ENCODE assay signal across 22 cellular contexts in the genomic region with DNA sequence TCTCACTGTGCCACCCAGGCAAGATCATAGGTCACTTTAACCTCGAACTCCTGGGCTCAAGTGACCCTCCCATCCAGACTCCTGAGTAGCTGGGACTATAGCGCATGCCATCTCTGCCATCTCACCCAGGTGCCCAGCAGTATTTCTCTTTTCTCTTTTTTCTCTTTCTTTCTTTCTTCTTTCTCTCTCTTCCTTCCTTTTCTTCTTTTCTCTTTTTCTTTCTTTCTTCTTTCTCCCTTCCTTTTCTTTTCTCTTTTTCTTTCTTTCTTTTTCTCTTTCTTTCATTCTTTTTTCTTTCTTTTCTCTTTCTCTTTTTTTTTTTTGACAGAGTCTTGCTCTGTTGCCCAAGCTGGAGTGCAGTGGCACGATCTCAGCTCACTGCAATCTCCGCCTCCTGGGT. TPM values are rescaled to one million over a fixed set of nuclear protein-coding genes. Genes with fewer than 3 reads are reported as not detected.
DNase-seq lines count a peak whose midpoint lies in the region; ATAC-seq and TF ChIP-seq lines count a peak whose summit lies in the region.
"Had no signal": no experiment of that assay in that cellular context is flagged by ENCODE, and none has a peak within 500 bp of the region (broad histone marks: within the 10 kb centered on the region; RNA-seq: fewer than 3 reads in every experiment).

No MANE protein-coding gene starts in this region.

- no peak for TF ChIP-seq POLR2A in breast epithelium (IDR thresholded peaks at IDR 0.05)

- H3K4me1 ChIP-seq in breast epithelium (no peaks in the 10 kb centered on the region), HEK293 (ENCODE audit: control insufficient read depth, insufficient read depth, low read length) (no peaks in the 10 kb centered on the region)
- H3K4me1 ChIP-seq: BLaER1 had no signal

- POLR2A ChIA-PET in MCF 10A (lab: Yijun Ruan, JAX): no interaction called here
- POLR2A ChIA-PET in HEK293 (lab: Yijun Ruan, JAX): interaction anchor here (0.7 kb wide), 1 partner anchor 57 kb away, joined by 3 read pairs; no protein-coding TSS in a partner anchor
- POLR2A ChIA-PET in naive thymus-derived CD8-positive, alpha-beta T cell (lab: Charles Lee): no interaction called here

- H3K36me3 ChIP-seq in breast epithelium: no peaks in the 10 kb centered on the region
- no peaks in the 10 kb centered on the region for H3K36me3 ChIP-seq in HEK293 (ENCODE audit: control insufficient read depth in 2 of 2, insufficient read depth in 1 of 2, low read length in 2 of 2)
- H3K36me3 ChIP-seq: BLaER1 had no signal

- H3K27ac Mint-ChIP-seq in MCF 10A (ENCODE audit: low read depth, unreplicated experiment): peak overlapping the region; percentile 49
- H3K27ac Mint-ChIP-seq in neural crest cell (ENCODE audit: unreplicated experiment): peak overlapping the region; percentile 43
- peak overlapping the region in 1 of 10 donors; percentile 48 for H3K27ac Mint-ChIP-seq in naive thymus-derived CD8-positive, alpha-beta T cell
- H3K27ac Mint-ChIP-seq: CD4-positive, alpha-beta T cell; GM23338; H9; HFFc6 had no signal

- no peak overlapping the region for H3K4me3 Mint-ChIP-seq in MCF 10A (ENCODE audit: unreplicated experiment)
- H3K4me3 Mint-ChIP-seq in neural crest cell: no peak overlapping the region
- no peak overlapping the region for H3K4me3 Mint-ChIP-seq in naive thymus-derived CD8-positive, alpha-beta T cell
- H3K4me3 Mint-ChIP-seq: CD4-positive, alpha-beta T cell; CD8-positive, alpha-beta memory T cell; GM23338; H9; HFFc6 had no signal

- H3K27ac ChIP-seq in breast epithelium (no peak overlapping the region), HEK293 (ENCODE audit: extremely low read depth, low read depth, low read length) (no peak overlapping the region)
- H3K27ac ChIP-seq: BLaER1, C4-2B had no signal

- peaks cover 4% of the 10 kb centered on the region for H3K36me3 Mint-ChIP-seq in MCF 10A (ENCODE audit: insufficient read depth, unreplicated experiment)
- no peaks in the 10 kb centered on the region for H3K36me3 Mint-ChIP-seq in neural crest cell (ENCODE audit: low read depth)
- H3K36me3 Mint-ChIP-seq in naive thymus-derived CD8-positive, alpha-beta T cell: no peaks in the 10 kb centered on the region
- H3K36me3 Mint-ChIP-seq: CD8-positive, alpha-beta memory T cell had no signal

- no peaks in the 10 kb centered on the region for H3K27me3 Mint-ChIP-seq in MCF 10A (ENCODE audit: insufficient read depth, unreplicated experiment)
- H3K27me3 Mint-ChIP-seq in neural crest cell (ENCODE audit: low read depth): no peaks in the 10 kb centered on the region
- no peaks in the 10 kb centered on the region for H3K27me3 Mint-ChIP-seq in naive thymus-derived CD8-positive, alpha-beta T cell
- H3K27me3 Mint-ChIP-seq: CD4-positive, alpha-beta T cell had no signal

- TF ChIP-seq CTCF in MCF 10A (IDR thresholded peaks at IDR 0.05; ENCODE audit: unreplicated experiment): no peak
- no peak for TF ChIP-seq CTCF in breast epithelium (IDR thresholded peaks at IDR 0.05)
- no peak for TF ChIP-seq CTCF in HEK293 (tag by site-specific recombination; IDR thresholded peaks at IDR 0.05)
- TF ChIP-seq CTCF in neural crest cell (conservative IDR thresholded peaks at IDR 0.05): no peak

- CTCF ChIA-PET in MCF 10A (lab: Yijun Ruan, JAX): no interaction called here
- CTCF ChIA-PET in HEK293 (lab: Yijun Ruan, JAX): interaction anchor here (1.3 kb wide), 1 partner anchor 20 kb away, joined by 3 read pairs; no protein-coding TSS in a partner anchor

- DNase-seq in MCF 10A (ENCODE audit: unreplicated experiment) (no peak), breast epithelium (ENCODE audit: low spot score in 2 of 2) (no peak), neural crest cell (ENCODE audit: low read depth, low spot score) (no peak)
- no peak for DNase-seq in naive thymus-derived CD8-positive, alpha-beta T cell
- DNase-seq: CD4-positive, alpha-beta T cell; CD8-positive, alpha-beta memory T cell; DMS 273 treated with DMSO at 0.1 percent for 48 hours; DMS79; EL; GDM1; H9; HFFc6 had no signal

- ATAC-seq in GM21619 (IDR thresholded peaks at IDR 0.05; ENCODE audit: unreplicated experiment): no peak
- no peak for ATAC-seq in naive thymus-derived CD8-positive, alpha-beta T cell
- ATAC-seq: GM12878, GM23338, HCT116 had no signal

- BruUV-seq in MCF 10A (replicated peaks; lab: Mats Ljungman, UMichigan): no TSS peak

- intact Hi-C loops in MCF 10A (cut with micrococcal nuclease) (no loop called here), breast epithelium (cut with DNase I; ENCODE audit: low total_unique reads) (no loop called here)

- H3K27me3 ChIP-seq in breast epithelium: no peaks in the 10 kb centered on the region
- H3K27me3 ChIP-seq: BLaER1 had no signal

- H3K9me3 Mint-ChIP-seq in MCF 10A (ENCODE audit: unreplicated experiment): no peaks in the 10 kb centered on the region
- no peaks in the 10 kb centered on the region for H3K9me3 Mint-ChIP-seq in neural crest cell
- H3K9me3 Mint-ChIP-seq in naive thymus-derived CD8-positive, alpha-beta T cell: no peaks in the 10 kb centered on the region
- H3K9me3 Mint-ChIP-seq: CD4-positive, alpha-beta T cell; CD8-positive, alpha-beta memory T cell; GM23338; H9; HFFc6 had no signal

- H3K4me3 ChIP-seq in breast epithelium (no peak overlapping the region), HEK293 (ENCODE audit: low read depth, low read length) (no peak overlapping the region)
- H3K4me3 ChIP-seq: BLaER1, GM12878, GM23338 had no signal

- H3K9me3 ChIP-seq in breast epithelium (no peaks in the 10 kb centered on the region), HEK293 (ENCODE audit: control insufficient read depth, insufficient read depth, low read depth, low read length) (no peaks in the 10 kb centered on the region)
- H3K9me3 ChIP-seq: BLaER1 had no signal

- H3K4me1 Mint-ChIP-seq in MCF 10A (ENCODE audit: insufficient read depth, unreplicated experiment) (no peaks in the 10 kb centered on the region), neural crest cell (peaks cover 14% of the 10 kb centered on the region)
- no peaks in the 10 kb centered on the region for H3K4me1 Mint-ChIP-seq in naive thymus-derived CD8-positive, alpha-beta T cell
- H3K4me1 Mint-ChIP-seq: CD8-positive, alpha-beta memory T cell; GM23338 had no signal

TF ChIP-seq in HEK293, 187 proteins besides CTCF, POLR2A, EP300 and RAD21:
- peak; percentile 93 for TF ChIP-seq PRDM1 (tag by site-specific recombination; IDR thresholded peaks at IDR 0.05)
- TF ChIP-seq ZNF366 (tag by site-specific recombination; conservative IDR thresholded peaks at IDR 0.05): peak; percentile 78
- TF ChIP-seq ZNF274 (IDR thresholded peaks at IDR 0.05; ENCODE audit: low read length): no peak
- TF ChIP-seq ZNF274 (tag by site-specific recombination; IDR thresholded peaks at IDR 0.05; ENCODE audit: borderline replicate concordance): no peak
TF ChIP-seq in HEK293: peak in this region for 2.

RNA-seq across cellular contexts. Expression of a gene that starts 13.5 kb away (rescaled TPM):
- total RNA-seq in MCF 10A (2022) (not detected in 2 replicates), breast epithelium (not detected), neural crest cell (not detected in 2 replicates)
- not detected for total RNA-seq in naive thymus-derived CD8-positive, alpha-beta T cell
- under 1 TPM in 1 of 3 donors, not detected in 2; 0.11 TPM for polyA plus RNA-seq in naive thymus-derived CD8-positive, alpha-beta T cell
- total RNA-seq: A172; A673; CD4-positive, alpha-beta T cell; CD8-positive, alpha-beta memory T cell; GM12878; GM23338; H9; HFFc6 had no signal
- polyA plus RNA-seq: CD8-positive, alpha-beta memory T cell; GM23338 had no signal

RNA-seq across cellular contexts. Expression of a gene that starts 28.2 kb away (rescaled TPM):
- not detected in 2 replicates for total RNA-seq in MCF 10A (2022)
- under 1 TPM; 0.29 to 0.33 (median 0.32) TPM for total RNA-seq in breast epithelium
- 2.9 and 3.9 TPM in 2 replicates for total RNA-seq in neural crest cell
- under 1 TPM; 0.31 to 0.47 TPM for total RNA-seq in naive thymus-derived CD8-positive, alpha-beta T cell
- under 1 TPM; 0.27 to 0.67 (median 0.52) TPM for polyA plus RNA-seq in naive thymus-derived CD8-positive, alpha-beta T cell
- total RNA-seq: A172, H4, HFFc6 had no signal
